8 cellular contexts compared by ENCODE assay signal in the genomic region with DNA sequence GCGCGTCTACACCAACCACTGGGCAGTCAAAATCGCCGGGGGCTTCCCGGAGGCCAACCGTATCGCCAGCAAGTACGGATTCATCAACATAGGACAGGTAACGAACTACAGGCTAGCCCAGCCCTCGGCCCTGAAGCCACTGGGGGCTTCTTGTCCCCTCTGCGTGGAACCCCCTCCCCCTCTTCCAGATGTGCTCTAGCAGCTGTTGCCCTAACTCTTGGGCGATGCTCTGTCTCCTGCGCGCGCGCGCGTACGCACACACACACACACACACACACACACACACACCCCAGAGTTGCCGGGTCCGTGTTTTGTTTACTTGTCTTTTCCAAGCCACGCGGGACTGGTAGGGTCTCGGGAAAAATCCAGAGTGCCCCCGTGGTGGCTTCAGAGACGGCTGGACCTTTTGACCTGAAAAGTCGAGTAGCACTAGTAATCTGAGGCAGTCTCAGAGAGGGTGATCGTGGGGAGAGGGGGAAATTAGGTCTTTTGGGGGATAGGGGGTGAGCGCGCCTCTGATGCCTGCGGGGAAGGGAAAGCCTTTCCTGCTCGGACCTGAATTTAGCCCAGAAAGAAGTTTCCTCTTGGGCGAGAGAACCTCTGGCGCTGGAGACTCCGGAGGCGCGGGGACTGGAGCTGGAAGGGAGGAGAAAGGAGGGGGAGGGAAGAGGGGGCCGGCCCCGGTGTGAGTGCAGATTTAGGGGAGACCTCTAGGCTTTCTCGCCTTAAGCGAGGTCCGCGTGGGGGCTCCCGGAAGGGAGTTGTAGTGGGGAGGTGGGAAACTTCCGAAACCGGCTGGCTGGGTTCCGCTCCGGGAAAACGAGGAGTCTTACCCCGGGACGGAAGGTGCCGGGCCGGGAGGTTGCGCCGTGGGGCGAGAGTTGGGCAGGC. TPM values are rescaled to one million over a fixed set of nuclear protein-coding genes. Genes with fewer than 3 reads are reported as not detected.
A peak's percentile ranks its signal among the peaks of the same experiment; 100 is the strongest.
DNase-seq lines count a peak whose midpoint lies in the region; ATAC-seq and TF ChIP-seq lines count a peak whose summit lies in the region.

No MANE protein-coding gene starts in this region.

- intact Hi-C loops in left ventricle myocardium inferior (cut with micrococcal nuclease) (loop anchor here (10.0 kb wide), 1 partner anchor 413 kb away; no protein-coding TSS in a partner anchor), posterior cingulate gyrus (cut with DNase I) (no loop called here)

- peak overlapping the region; percentile 85 for H3K4me3 ChIP-seq in left ventricle myocardium inferior

- peak overlapping the region; percentile 81 for H3K27ac Mint-ChIP-seq in activated naive CD8-positive, alpha-beta T cell treated with anti-CD3 and anti-CD28 coated beads, Interleukin-2, amount 10 ng/mL, durations not matched to agents 7 days and 5 days

- H3K36me3 Mint-ChIP-seq in activated naive CD8-positive, alpha-beta T cell treated with anti-CD3 and anti-CD28 coated beads, Interleukin-2, amount 10 ng/mL, durations not matched to agents 7 days and 5 days, result no peaks in the 10 kb centered on the region

- H3K4me3 Mint-ChIP-seq in activated naive CD8-positive, alpha-beta T cell treated with anti-CD3 and anti-CD28 coated beads, Interleukin-2, amount 10 ng/mL, durations not matched to agents 7 days and 5 days, result peak overlapping the region; percentile 96

- H3K4me1 Mint-ChIP-seq in activated naive CD8-positive, alpha-beta T cell treated with anti-CD3 and anti-CD28 coated beads, Interleukin-2, amount 10 ng/mL, durations not matched to agents 7 days and 5 days, result peaks cover 34% of the 10 kb centered on the region

- no peak for TF ChIP-seq CTCF in left ventricle myocardium inferior (IDR thresholded peaks at IDR 0.05; ENCODE audit: borderline replicate concordance)

- peaks cover 57% of the 10 kb centered on the region for H3K4me1 ChIP-seq in left ventricle myocardium inferior

- no peaks in the 10 kb centered on the region for H3K36me3 ChIP-seq in left ventricle myocardium inferior

- no peaks in the 10 kb centered on the region for H3K9me3 Mint-ChIP-seq in activated naive CD8-positive, alpha-beta T cell treated with anti-CD3 and anti-CD28 coated beads, Interleukin-2, amount 10 ng/mL, durations not matched to agents 7 days and 5 days

- POLR2A ChIA-PET in activated naive CD8-positive, alpha-beta T cell treated with anti-CD3 and anti-CD28 coated beads, Interleukin-2, amount 10 ng/mL, durations not matched to agents 7 days and 5 days (lab: Charles Lee), result interaction anchor here (0.6 to 1.3 kb wide), 2 partner anchors 51 to 289 kb away, joined by 4 to 5 read pairs; no protein-coding TSS in a partner anchor

- peak; percentile 33 for DNase-seq in D341Med (ENCODE audit: low spot score)
- peak; percentile 13 for DNase-seq in LoVo (ENCODE audit: low spot score)
- peak; percentile 63 for DNase-seq in activated naive CD8-positive, alpha-beta T cell treated with anti-CD3 and anti-CD28 coated beads, Interleukin-2, amount 10 ng/mL, durations not matched to agents 7 days and 5 days
- DNase-seq in left ventricle myocardium inferior, result peak; percentile 25
- DNase-seq in posterior cingulate gyrus, result peak in 6 of 10 donors; percentile 11 to 86 (median 22)
- no peak for DNase-seq in RPMI8226
- DNase-seq in DMS 273 treated with DMSO at 0.1 percent for 48 hours (lab: John Stamatoyannopoulos, UW), result no peak
- DNase-seq in NCI-H1048 (lab: John Stamatoyannopoulos, UW), result no peak

- no peaks in the 10 kb centered on the region for H3K27me3 Mint-ChIP-seq in activated naive CD8-positive, alpha-beta T cell treated with anti-CD3 and anti-CD28 coated beads, Interleukin-2, amount 10 ng/mL, durations not matched to agents 7 days and 5 days

- H3K27ac ChIP-seq in left ventricle myocardium inferior (replicated peaks), result peak overlapping the region; percentile 87

- ATAC-seq in activated naive CD8-positive, alpha-beta T cell treated with anti-CD3 and anti-CD28 coated beads, Interleukin-2, amount 10 ng/mL, durations not matched to agents 7 days and 5 days (ENCODE audit: low read depth), result peak; percentile 7

- H3K27me3 ChIP-seq in left ventricle myocardium inferior (ENCODE audit: low read depth), result no peaks in the 10 kb centered on the region

- no peaks in the 10 kb centered on the region for H3K9me3 ChIP-seq in left ventricle myocardium inferior (replicated peaks)

RNA-seq across cellular contexts. Expression of gene PCSK5, which starts 1.0 kb away (rescaled TPM):
- total RNA-seq in activated naive CD8-positive, alpha-beta T cell treated with anti-CD3 and anti-CD28 coated beads, Interleukin-2, amount 10 ng/mL, durations not matched to agents 7 days and 5 days, result 1 to 10 TPM; 6.0 to 7.1 TPM
- 5.6 TPM for total RNA-seq in left ventricle myocardium inferior

Comparison
In these comparisons a context has a peak if more than half of its experiments do, and no peak if none do; other contexts are left out.
1. DNase-seq: peak in D341Med (single experiment), LoVo (single experiment), activated naive CD8-positive, alpha-beta T cell treated with anti-CD3 and anti-CD28 coated beads, Interleukin-2, amount 10 ng/mL, durations not matched to agents 7 days and 5 days (single experiment), left ventricle myocardium inferior (single experiment) and posterior cingulate gyrus (6 of 10); none in RPMI8226 (single experiment), DMS 273 treated with DMSO at 0.1 percent for 48 hours (single experiment) and NCI-H1048 (single experiment).